ENCODE assay signal across 11 cellular contexts in genomic region chrX:120207009-120207610, GRCh38.
"Had no signal": no experiment of that assay in that cellular context is flagged by ENCODE, and none has a peak within 500 bp of the region (broad histone marks: within the 10 kb centered on the region; RNA-seq: fewer than 3 reads in every experiment).

No MANE protein-coding gene starts in this region.

- DNase-seq: activated naive CD4-positive, alpha-beta T cell treated with Interleukin-2 at 50 U/mL for 16 hours; activated naive CD8-positive, alpha-beta T cell treated with anti-CD3 and anti-CD28 coated beads, Interleukin-2, amount 50 U/mL, for 24 hours; activated T-cell treated with anti-CD3 and anti-CD28 coated beads for 4 hours; dermis blood vessel endothelial cell; foreskin melanocyte; midbrain; naive B cell; pancreas; retina; stimulated activated naive B cell treated with anti-CD40 and anti-IgM and Interleukin-4, amounts not matched to agents 10 μg/mL and 1 μg/mL and 100 μg/mL, for 72 hours; trophoblast cell had no signal

- ATAC-seq: activated naive CD8-positive, alpha-beta T cell treated with anti-CD3 and anti-CD28 coated beads, Interleukin-2, amount 50 U/mL, for 24 hours; pancreas; stimulated activated naive B cell treated with anti-CD40 and anti-IgM and Interleukin-4, amounts not matched to agents 10 μg/mL and 1 μg/mL and 100 μg/mL, for 72 hours had no signal
